ENCODE assay signal across 14 cellular contexts in the genomic region with DNA sequence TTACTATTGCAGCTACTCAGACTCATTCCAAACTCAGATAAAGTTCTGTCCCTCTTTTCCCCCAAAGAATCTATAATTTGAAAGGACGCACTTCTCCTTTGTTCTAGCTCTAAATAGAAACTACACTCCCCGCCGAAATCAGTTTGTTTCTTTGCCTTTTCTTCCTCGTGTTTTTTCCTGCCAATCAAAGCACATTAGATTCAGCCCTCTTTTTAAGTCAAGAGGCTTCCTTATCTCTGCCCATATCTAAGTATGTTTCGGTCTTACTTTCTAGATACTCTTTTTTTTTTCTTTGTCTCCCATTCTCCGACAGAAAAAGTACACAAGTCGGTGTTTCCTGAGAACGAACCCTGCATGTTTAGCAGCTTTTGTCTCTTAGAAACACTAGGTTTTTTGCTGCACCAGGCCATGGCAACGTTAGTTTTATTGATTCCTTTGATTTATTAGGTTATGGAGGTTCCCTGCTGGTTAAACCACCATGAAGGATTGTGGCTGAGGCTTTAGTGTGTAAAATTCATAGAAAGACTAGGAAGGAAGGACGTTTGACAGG. TPM values are rescaled to one million over a fixed set of nuclear protein-coding genes. Genes with fewer than 3 reads are reported as not detected.
A peak's percentile ranks its signal among the peaks of the same experiment; 100 is the strongest.
DNase-seq lines count a peak whose midpoint lies in the region; ATAC-seq, FAIRE-seq and TF ChIP-seq lines count a peak whose summit lies in the region.
"Had no signal": no experiment of that assay in that cellular context is flagged by ENCODE, and none has a peak within 500 bp of the region (broad histone marks: within the 10 kb centered on the region; RNA-seq: fewer than 3 reads in every experiment).

No MANE protein-coding gene starts in this region.

- intact Hi-C loops in colonic mucosa (cut with DNase I) = no loop called here

- H3K27me3 ChIP-seq in astrocyte (ENCODE audit: insufficient read depth, low read length) (no peaks in the 10 kb centered on the region), colonic mucosa (no peaks in the 10 kb centered on the region)

- peak; percentile 6 for ATAC-seq in activated CD8-positive, alpha-beta memory T cell treated with anti-CD3 and anti-CD28 coated beads, Interleukin-2, amount 10 ng/mL, durations not matched to agents 7 days and 5 days
- ATAC-seq in HG02852 (IDR thresholded peaks at IDR 0.05; ENCODE audit: unreplicated experiment) (peak; percentile 26), HG03457 (IDR thresholded peaks at IDR 0.05; ENCODE audit: unreplicated experiment) (no peak)
- ATAC-seq: A549, left colon, psoas muscle had no signal

- H3K9ac ChIP-seq in astrocyte (ENCODE audit: low read length) = no peak overlapping the region
- H3K9ac ChIP-seq in colonic mucosa (ENCODE audit: low read depth in 2 of 2, low read length in 2 of 2) = no peak overlapping the region

- H3K4me3 Mint-ChIP-seq in activated CD8-positive, alpha-beta memory T cell treated with anti-CD3 and anti-CD28 coated beads, Interleukin-2, amount 10 ng/mL, durations not matched to agents 7 days and 5 days = no peak overlapping the region
- H3K4me3 Mint-ChIP-seq in astrocyte (ENCODE audit: unreplicated experiment) = no peak overlapping the region
- H3K4me3 Mint-ChIP-seq: brain had no signal

- H3K4me3 ChIP-seq in astrocyte (ENCODE audit: insufficient read depth, low read depth, low read length) = no peak overlapping the region
- H3K4me3 ChIP-seq in colonic mucosa = no peak overlapping the region
- H3K4me3 ChIP-seq: A549, psoas muscle had no signal

- CTCF ChIA-PET in activated CD8-positive, alpha-beta memory T cell treated with anti-CD3 and anti-CD28 coated beads, Interleukin-2, amount 10 ng/mL, durations not matched to agents 7 days and 5 days (lab: Charles Lee) = interaction anchor here (0.8 to 1.6 kb wide), 6 partner anchors 13 to 130 kb away, joined by 3 to 7 read pairs (median 4); no protein-coding TSS in a partner anchor

- H3K4me1 Mint-ChIP-seq in activated CD8-positive, alpha-beta memory T cell treated with anti-CD3 and anti-CD28 coated beads, Interleukin-2, amount 10 ng/mL, durations not matched to agents 7 days and 5 days = peaks cover 30% of the 10 kb centered on the region
- no peaks in the 10 kb centered on the region for H3K4me1 Mint-ChIP-seq in astrocyte (ENCODE audit: low read depth, unreplicated experiment)
- H3K4me1 Mint-ChIP-seq: brain had no signal

- TF ChIP-seq CTCF in astrocyte (IDR thresholded peaks at IDR 0.05; ENCODE audit: insufficient read depth, low read depth, low read length) (no peak), colonic mucosa (IDR thresholded peaks at IDR 0.05) (no peak)

- DNase-seq in activated CD8-positive, alpha-beta memory T cell treated with anti-CD3 and anti-CD28 coated beads, Interleukin-2, amount 10 ng/mL, durations not matched to agents 7 days and 5 days = no peak
- DNase-seq in activated CD8-positive, alpha-beta memory T cell treated with anti-CD3 and anti-CD28 coated beads for 24 hours = no peak
- DNase-seq in astrocyte (ENCODE audit: low read depth) (no peak), pons (ENCODE audit: low spot score) (peak; percentile 46), colonic mucosa (no peak), NCI-H2029 (lab: John Stamatoyannopoulos, UW) (no peak)
- DNase-seq: left colon, NCI-H1105, NCI-H226, psoas muscle had no signal

- H3K9me3 Mint-ChIP-seq in activated CD8-positive, alpha-beta memory T cell treated with anti-CD3 and anti-CD28 coated beads, Interleukin-2, amount 10 ng/mL, durations not matched to agents 7 days and 5 days (ENCODE audit: low read depth) = no peaks in the 10 kb centered on the region
- peaks cover 4% of the 10 kb centered on the region for H3K9me3 Mint-ChIP-seq in astrocyte (ENCODE audit: unreplicated experiment)
- H3K9me3 Mint-ChIP-seq: brain had no signal

- H2AFZ ChIP-seq in astrocyte (ENCODE audit: low read depth, low read length) = peak overlapping the region; percentile 51

- H3K9me3 ChIP-seq in astrocyte (ENCODE audit: insufficient read depth, low read depth, low read length) (no peaks in the 10 kb centered on the region), colonic mucosa (no peaks in the 10 kb centered on the region)
- H3K9me3 ChIP-seq: A549, psoas muscle had no signal

- H3K36me3 ChIP-seq in astrocyte (ENCODE audit: insufficient read depth, low read length) (no peaks in the 10 kb centered on the region), colonic mucosa (no peaks in the 10 kb centered on the region)

- FAIRE-seq in astrocyte (lab: Jason Lieb, UNC) = no peak
- FAIRE-seq: A549 had no signal

- H3K27ac ChIP-seq in astrocyte (ENCODE audit: low read depth, low read length) = no peak overlapping the region
- H3K27ac ChIP-seq in colonic mucosa = no peak overlapping the region
- H3K27ac ChIP-seq: A549, psoas muscle had no signal

- H3K79me2 ChIP-seq in astrocyte (ENCODE audit: insufficient read depth, low read length) = no peaks in the 10 kb centered on the region

- H3K27ac Mint-ChIP-seq in activated CD8-positive, alpha-beta memory T cell treated with anti-CD3 and anti-CD28 coated beads, Interleukin-2, amount 10 ng/mL, durations not matched to agents 7 days and 5 days = no peak overlapping the region
- H3K27ac Mint-ChIP-seq in astrocyte (ENCODE audit: unreplicated experiment) = no peak overlapping the region
- H3K27ac Mint-ChIP-seq: brain had no signal

- H3K4me2 ChIP-seq in astrocyte (ENCODE audit: low read length) = peak overlapping the region; percentile 66
- H3K4me2 ChIP-seq: A549 had no signal

- H4K20me1 ChIP-seq in astrocyte (ENCODE audit: insufficient read depth, low read length) = no peaks in the 10 kb centered on the region

- peaks cover 18% of the 10 kb centered on the region for H3K36me3 Mint-ChIP-seq in activated CD8-positive, alpha-beta memory T cell treated with anti-CD3 and anti-CD28 coated beads, Interleukin-2, amount 10 ng/mL, durations not matched to agents 7 days and 5 days
- no peaks in the 10 kb centered on the region for H3K36me3 Mint-ChIP-seq in astrocyte (ENCODE audit: low read depth, unreplicated experiment)
- H3K36me3 Mint-ChIP-seq: brain had no signal

- H3K27me3 Mint-ChIP-seq in activated CD8-positive, alpha-beta memory T cell treated with anti-CD3 and anti-CD28 coated beads, Interleukin-2, amount 10 ng/mL, durations not matched to agents 7 days and 5 days = no peaks in the 10 kb centered on the region
- H3K27me3 Mint-ChIP-seq in astrocyte (ENCODE audit: low read depth, unreplicated experiment) = no peaks in the 10 kb centered on the region
- H3K27me3 Mint-ChIP-seq: brain had no signal

- no peaks in the 10 kb centered on the region for H3K4me1 ChIP-seq in astrocyte (ENCODE audit: insufficient read depth, low read length)
- no peaks in the 10 kb centered on the region for H3K4me1 ChIP-seq in colonic mucosa
- H3K4me1 ChIP-seq: A549, psoas muscle had no signal

RNA-seq across cellular contexts. Expression of gene CD226, which starts 9.5 kb away (rescaled TPM):
- total RNA-seq in activated CD8-positive, alpha-beta memory T cell treated with anti-CD3 and anti-CD28 coated beads, Interleukin-2, amount 10 ng/mL, durations not matched to agents 7 days and 5 days = 10 to 100 TPM; 83.3 to 95.4 TPM
- 0.07 and 0.12 TPM in 2 replicates for total RNA-seq in astrocyte
- total RNA-seq in colonic mucosa = 1 to 10 TPM; 1.0 to 1.1 TPM

Comparison
In these comparisons a context has a peak if more than half of its experiments do, and no peak if none do; other contexts are left out.
1. RNA of gene CD226, which starts 9.5 kb away (total RNA-seq): 83.3 to 95.4 TPM in activated CD8-positive, alpha-beta memory T cell treated with anti-CD3 and anti-CD28 coated beads, Interleukin-2, amount 10 ng/mL, durations not matched to agents 7 days and 5 days; 1.0 to 1.1 TPM in colonic mucosa and 0.07 to 0.12 TPM in astrocyte; every median in the first group is over 10 times any median in the second.